In genomic region chr7:46352335-46352954, GRCh38 we compare ENCODE assay signal across 8 cellular contexts.
DNase-seq lines count a peak whose midpoint lies in the region; ATAC-seq, FAIRE-seq and TF ChIP-seq lines count a peak whose summit lies in the region.

No MANE protein-coding gene starts in this region.

- no peaks in the 10 kb centered on the region for H3K36me3 ChIP-seq in H1 (ENCODE audit: control insufficient read depth in 2 of 4, insufficient read depth in 4 of 4, low read length in 3 of 4)

- no peaks in the 10 kb centered on the region for H4K20me1 ChIP-seq in H1 (replicated peaks in 1 of 2; ENCODE audit: control insufficient read depth in 1 of 2, insufficient read depth in 2 of 2, low read length in 2 of 2)

- H3K23me2 ChIP-seq in H1 (ENCODE audit: low read depth, low read length) = no peaks in the 10 kb centered on the region

- H3K27me3 ChIP-seq in H1 (replicated peaks in 1 of 4; ENCODE audit: control insufficient read depth in 3 of 4, extremely low read depth in 1 of 4, insufficient read depth in 3 of 4, low read length in 3 of 4) = no peaks in the 10 kb centered on the region

- POLR2A ChIA-PET in H1 (lab: Charles Lee; ENCODE audit: partially characterized antibody) = no interaction called here

- H3K4me1 ChIP-seq in H1 (replicated peaks in 1 of 4; ENCODE audit: control insufficient read depth in 3 of 4, insufficient read depth in 4 of 4, low read length in 3 of 4) = no peaks in the 10 kb centered on the region; a peak in 1 of 7 replicates

- no peak overlapping the region for H2BK5ac ChIP-seq in H1 (ENCODE audit: low read depth, low read length)

- H3K79me1 ChIP-seq in H1 (ENCODE audit: low read depth, low read length) = no peaks in the 10 kb centered on the region

- no peak overlapping the region for H2BK15ac ChIP-seq in H1 (ENCODE audit: low read length)

- CTCF ChIA-PET in H1 (lab: Charles Lee; ENCODE audit: partially characterized antibody) = interaction anchor here (0.6 to 16.8 kb wide), 12 partner anchors 39 to 748 kb away, joined by 3 to 242 read pairs (median 4); partner anchors contain the start of gene IGFBP3

- H2BK20ac ChIP-seq in H1 (ENCODE audit: low read length) = no peak overlapping the region

- TF ChIP-seq CTCF in GM13977 (IDR thresholded peaks at IDR 0.05; ENCODE audit: extremely low read depth, insufficient read depth, missing control alignments) (peak; percentile 74), H1 (IDR thresholded peaks at IDR 0.05; ENCODE audit: control extremely low read depth in 1 of 3, insufficient read depth in 1 of 3, low read depth in 1 of 3, low read length in 3 of 3) (peak; percentile 51 to 89 (median 86))

- H3K14ac ChIP-seq in H1 (ENCODE audit: insufficient read length) = no peak overlapping the region

- ATAC-seq in HG03097 (IDR thresholded peaks at IDR 0.05; ENCODE audit: low FRiP score, unreplicated experiment) (no peak), GM18520 (IDR thresholded peaks at IDR 0.05; ENCODE audit: unreplicated experiment) (no peak)

- no peak overlapping the region for H3K9ac ChIP-seq in H1 (replicated peaks in 1 of 4; ENCODE audit: extremely low read depth in 1 of 4, low read depth in 3 of 4, low read length in 3 of 4)

- FAIRE-seq in H1 (lab: Jason Lieb, UNC) = peak; percentile 91

- no peak overlapping the region for H3K4me2 ChIP-seq in H1 (ENCODE audit: insufficient read depth in 1 of 2, low read depth in 2 of 2, low read length in 2 of 2)

- DNase-seq in Ammon's horn (ENCODE audit: low spot score) (peak; percentile 40), GM13977 (ENCODE audit: low spot score) (peak; percentile 60), OCI-M1 (lab: John Stamatoyannopoulos, UW) (peak; percentile 33), H1 (ENCODE audit: low read depth in 1 of 2, low spot score in 2 of 2) (peak in 1 of 2 experiments; percentile 15), myocyte (ENCODE audit: low read depth) (peak; percentile 84), T-helper 2 cell (no peak)

- H3K4ac ChIP-seq in H1 (replicated peaks; ENCODE audit: insufficient read length, low read depth, low read length) = no peak overlapping the region

- H3K4me3 ChIP-seq in H1 (ENCODE audit: extremely low read depth in 1 of 4, insufficient read depth in 2 of 4, low read depth in 3 of 4, low read length in 4 of 4) = no peak overlapping the region

- H2BK12ac ChIP-seq in H1 (ENCODE audit: low read depth, low read length) = no peak overlapping the region

- H3K56ac ChIP-seq in H1 (replicated peaks; ENCODE audit: insufficient read length, low read depth, low read length) = no peak overlapping the region

- H3K23ac ChIP-seq in H1 (ENCODE audit: insufficient read length) = no peak overlapping the region

- no peak overlapping the region for H4K5ac ChIP-seq in H1 (ENCODE audit: insufficient read length, low read depth, low read length)

- H4K8ac ChIP-seq in H1 (ENCODE audit: extremely low read depth, insufficient read depth, low read length) = no peak overlapping the region

- no peak overlapping the region for H2BK120ac ChIP-seq in H1 (replicated peaks; ENCODE audit: low read depth, low read length)

- TF ChIP-seq EP300 in H1 (IDR thresholded peaks at IDR 0.05; ENCODE audit: borderline replicate concordance in 1 of 2, low read depth in 2 of 2, low read length in 2 of 2) = no peak

- no peak overlapping the region for H4K91ac ChIP-seq in H1 (replicated peaks; ENCODE audit: insufficient read length, low read length)

- H2AK5ac ChIP-seq in H1 (ENCODE audit: low read depth, low read length) = no peak overlapping the region

- no peaks in the 10 kb centered on the region for H3K79me2 ChIP-seq in H1 (ENCODE audit: control insufficient read depth in 1 of 2, insufficient read depth in 2 of 2, low read length in 2 of 2)

- peak; percentile 99 to 100 for TF ChIP-seq RAD21 in H1 (IDR thresholded peaks at IDR 0.05 in 1 of 2, conservative IDR thresholded peaks at IDR 0.05 in 1 of 2; ENCODE audit: low read depth in 2 of 2, low read length in 2 of 2)

- in situ Hi-C loops in GM13977 (cut with MboI; ENCODE audit: low pct_unique_long_range_greater_than_20kb, low sequenced_read_pairs, unreplicated experiment) = no loop called here

- no peaks in the 10 kb centered on the region; a peak in 1 of 4 replicates for H3K9me3 ChIP-seq in H1 (ENCODE audit: insufficient read depth in 2 of 2, low read depth in 1 of 2, low read length in 1 of 2)

- no peak overlapping the region for H3K18ac ChIP-seq in H1 (ENCODE audit: extremely low read depth, low read length)

- no peak overlapping the region for H2AFZ ChIP-seq in H1 (ENCODE audit: low read length)

- H3K27ac ChIP-seq in H1 (ENCODE audit: low read depth, low read length) = no peak overlapping the region

- 21% methylated on average over 2 of the region's 2 CpGs; no CpG with 5 or more reads in 1 of the 2 experiments for WGBS in H1 (ENCODE audit: extremely low coverage in 1 of 2, insufficient coverage in 1 of 2, insufficient read length in 1 of 2, insufficient replicate concordance in 2 of 2, low coverage in 1 of 2, low lambda C conversion rate in 2 of 2, missing lambda C conversion rate in 1 of 2), 2 experiments

- TF ChIP-seq POLR2A in H1 (IDR thresholded peaks at IDR 0.05; ENCODE audit: control extremely low read depth in 1 of 2, low read depth in 2 of 2, low read length in 2 of 2) = no peak

TF ChIP-seq in H1, 55 proteins besides CTCF, POLR2A, EP300 and RAD21:
- TF ChIP-seq TEAD4 (IDR thresholded peaks at IDR 0.05; ENCODE audit: low read depth, low read length) (peak; percentile 92), ATF2 (IDR thresholded peaks at IDR 0.05; ENCODE audit: low read length) (no peak), TCF12 (IDR thresholded peaks at IDR 0.05; ENCODE audit: low read depth, low read length) (0 out of 2 replicates have a peak, but pooled peaks have one; percentile 34), BRCA1 (IDR thresholded peaks at IDR 0.05; ENCODE audit: low read depth, low read length) (0 out of 2 replicates have a peak, but pooled peaks have one; percentile 27), JUND (IDR thresholded peaks at IDR 0.05; ENCODE audit: low read length) (0 out of 2 replicates have a peak, but pooled peaks have one; percentile 27), YY1 (IDR thresholded peaks at IDR 0.05; ENCODE audit: low read depth, low read length) (no peak)

Comparison
In these comparisons a context has a peak if more than half of its experiments do, and no peak if none do; other contexts are left out.
1. DNase-seq: peak in Ammon's horn (single experiment), GM13977 (single experiment), OCI-M1 (single experiment) and myocyte (single experiment); none in T-helper 2 cell (0 of 5).